In genomic region chr2:170155022-170155722, GRCh38 we compare ENCODE assay signal across 1 cellular context.
TF ChIP-seq lines count a peak whose summit lies in the region.

No MANE protein-coding gene starts in this region.

TF ChIP-seq in H1, 55 proteins besides CTCF, POLR2A, EP300 and RAD21 (continued from another document):
- TF ChIP-seq CBX8 (IDR thresholded peaks at IDR 0.05; ENCODE audit: borderline replicate concordance, low read depth, low read length) (no peak), MAX (IDR thresholded peaks at IDR 0.05) (no peak), GABPA (IDR thresholded peaks at IDR 0.05; ENCODE audit: borderline replicate concordance, insufficient read depth, low read length) (no peak), KDM5A (IDR thresholded peaks at IDR 0.05; ENCODE audit: low read length) (no peak)
